12 cellular contexts compared by ENCODE assay signal in genomic region chr2:185628985-185629384, GRCh38.
DNase-seq lines count a peak whose midpoint lies in the region; ATAC-seq, FAIRE-seq and TF ChIP-seq lines count a peak whose summit lies in the region.
"Had no signal": no experiment of that assay in that cellular context is flagged by ENCODE, and none has a peak within 500 bp of the region (broad histone marks: within the 10 kb centered on the region; RNA-seq: fewer than 3 reads in every experiment).

No MANE protein-coding gene starts in this region.

- H3K9me3 ChIP-seq in body of pancreas (no peaks in the 10 kb centered on the region), small intestine (ENCODE audit: control insufficient read depth, low read depth) (no peaks in the 10 kb centered on the region)
- H3K9me3 ChIP-seq: SJCRH30 had no signal

- DNase-seq in activated CD4-positive, alpha-beta T cell treated with anti-CD3 and anti-CD28 coated beads, Interleukin-2, amount 50 U/mL, for 48 hours, result peak; percentile 5 to 14
- DNase-seq in activated CD4-positive, alpha-beta T cell treated with anti-CD3 and anti-CD28 coated beads, Interleukin-2, amount 10 ng/mL, durations not matched to agents 7 days and 5 days, result no peak
- DNase-seq in body of pancreas (peak in 3 of 4 donors; percentile 17 to 47 (median 35)), small intestine (peak; percentile 11), posterior vena cava (ENCODE audit: low spot score) (no peak), HuH-7 (ENCODE audit: low spot score) (no peak), substantia nigra (lab: John Stamatoyannopoulos, UW) (no peak)
- DNase-seq: IMR-90 had no signal

- no peak overlapping the region for H3K27ac Mint-ChIP-seq in activated CD4-positive, alpha-beta T cell treated with anti-CD3 and anti-CD28 coated beads, Interleukin-2, amount 10 ng/mL, durations not matched to agents 7 days and 5 days
- H3K27ac Mint-ChIP-seq: activated T-helper 2 cell treated with anti-CD3 and anti-CD28 coated beads, Interferon-gamma antibody, Interleukin-2, Interleukin-4, amounts not matched to agents 10 μg/mL and 5 μg/mL and 100 μg/mL, durations not matched to agents 14 hours and 24 hours and 36 hours; B cell had no signal

- H3K27me3 ChIP-seq in body of pancreas (no peaks in the 10 kb centered on the region), small intestine (ENCODE audit: control insufficient read depth in 2 of 2, insufficient read depth in 2 of 2, low read length in 2 of 2) (no peaks in the 10 kb centered on the region)
- H3K27me3 ChIP-seq: SJCRH30 had no signal

- POLR2A ChIA-PET in activated CD4-positive, alpha-beta T cell treated with anti-CD3 and anti-CD28 coated beads, Interleukin-2, amount 10 ng/mL, durations not matched to agents 7 days and 5 days (lab: Charles Lee), result no interaction called here

- H3K4me1 Mint-ChIP-seq in activated CD4-positive, alpha-beta T cell treated with anti-CD3 and anti-CD28 coated beads, Interleukin-2, amount 10 ng/mL, durations not matched to agents 7 days and 5 days, result no peaks in the 10 kb centered on the region
- H3K4me1 Mint-ChIP-seq: B cell had no signal

- ATAC-seq in HG03280 (IDR thresholded peaks at IDR 0.05; ENCODE audit: unreplicated experiment) (peak; percentile 78), body of pancreas (no peak)

- no peaks in the 10 kb centered on the region for H3K36me3 Mint-ChIP-seq in activated CD4-positive, alpha-beta T cell treated with anti-CD3 and anti-CD28 coated beads, Interleukin-2, amount 10 ng/mL, durations not matched to agents 7 days and 5 days (ENCODE audit: low read depth)

- intact Hi-C loops in body of pancreas (cut with DNase I) (no loop called here), posterior vena cava (cut with DNase I) (no loop called here)

- H3K27ac ChIP-seq in body of pancreas, result no peak overlapping the region
- H3K27ac ChIP-seq in small intestine (ENCODE audit: low read depth in 1 of 2, low read length in 1 of 2), result no peak overlapping the region
- no peak overlapping the region for H3K27ac ChIP-seq in substantia nigra (ENCODE audit: low read depth, low read length, poor library complexity, severe bottlenecking)
- H3K27ac ChIP-seq: SJCRH30 had no signal

- H3K4me1 ChIP-seq in body of pancreas (no peaks in the 10 kb centered on the region), small intestine (ENCODE audit: control insufficient read depth in 2 of 2, insufficient read depth in 1 of 2, low read depth in 1 of 2, low read length in 1 of 2) (no peaks in the 10 kb centered on the region)
- H3K4me1 ChIP-seq: SJCRH30 had no signal

- no peak overlapping the region for H3K4me3 Mint-ChIP-seq in activated CD4-positive, alpha-beta T cell treated with anti-CD3 and anti-CD28 coated beads, Interleukin-2, amount 10 ng/mL, durations not matched to agents 7 days and 5 days
- H3K4me3 Mint-ChIP-seq: B cell had no signal

- H3K9me3 Mint-ChIP-seq in activated CD4-positive, alpha-beta T cell treated with anti-CD3 and anti-CD28 coated beads, Interleukin-2, amount 10 ng/mL, durations not matched to agents 7 days and 5 days, result no peaks in the 10 kb centered on the region
- H3K9me3 Mint-ChIP-seq: activated T-helper 2 cell treated with anti-CD3 and anti-CD28 coated beads, Interferon-gamma antibody, Interleukin-2, Interleukin-4, amounts not matched to agents 10 μg/mL and 5 μg/mL and 100 μg/mL, durations not matched to agents 14 hours and 24 hours and 36 hours had no signal

- TF ChIP-seq CTCF in body of pancreas (IDR thresholded peaks at IDR 0.05), result peak in 3 of 7 experiments; percentile 21 to 40 (median 30)

- H3K36me3 ChIP-seq in body of pancreas (replicated peaks in 1 of 2; ENCODE audit: insufficient read depth in 1 of 2, low read depth in 2 of 2) (no peaks in the 10 kb centered on the region), small intestine (ENCODE audit: control insufficient read depth in 2 of 2, insufficient read depth in 2 of 2, low read length in 2 of 2) (no peaks in the 10 kb centered on the region)
- H3K36me3 ChIP-seq: SJCRH30 had no signal

- H3K4me3 ChIP-seq in body of pancreas (no peak overlapping the region), small intestine (ENCODE audit: low read depth in 1 of 2, low read length in 2 of 2) (no peak overlapping the region)
- H3K4me3 ChIP-seq: SJCRH30 had no signal

- no peak for FAIRE-seq in small intestine (lab: Jason Lieb, UNC)

- no peak for TF ChIP-seq POLR2A in body of pancreas (IDR thresholded peaks at IDR 0.05)

- CTCF ChIA-PET in activated CD4-positive, alpha-beta T cell treated with anti-CD3 and anti-CD28 coated beads, Interleukin-2, amount 10 ng/mL, durations not matched to agents 7 days and 5 days (lab: Charles Lee), result no interaction called here

- H3K27me3 Mint-ChIP-seq in activated CD4-positive, alpha-beta T cell treated with anti-CD3 and anti-CD28 coated beads, Interleukin-2, amount 10 ng/mL, durations not matched to agents 7 days and 5 days, result no peaks in the 10 kb centered on the region
- H3K27me3 Mint-ChIP-seq: B cell had no signal

- 22 to 27% methylated on average over 5 of the region's 5 CpGs for WGBS in body of pancreas, 2 donors
- 32 to 38% (median 35%) methylated on average over 5 of the region's 5 CpGs for WGBS in small intestine, 3 donors

Comparison
In these comparisons a context has a peak if more than half of its experiments do, and no peak if none do; other contexts are left out.
1. DNase-seq: peak in activated CD4-positive, alpha-beta T cell treated with anti-CD3 and anti-CD28 coated beads, Interleukin-2, amount 50 U/mL, for 48 hours (2 of 2), body of pancreas (3 of 4) and small intestine (single experiment); none in activated CD4-positive, alpha-beta T cell treated with anti-CD3 and anti-CD28 coated beads, Interleukin-2, amount 10 ng/mL, durations not matched to agents 7 days and 5 days (single experiment), posterior vena cava (single experiment), HuH-7 (single experiment) and substantia nigra (0 of 49).